18 cellular contexts compared by ENCODE assay signal in the genomic region with DNA sequence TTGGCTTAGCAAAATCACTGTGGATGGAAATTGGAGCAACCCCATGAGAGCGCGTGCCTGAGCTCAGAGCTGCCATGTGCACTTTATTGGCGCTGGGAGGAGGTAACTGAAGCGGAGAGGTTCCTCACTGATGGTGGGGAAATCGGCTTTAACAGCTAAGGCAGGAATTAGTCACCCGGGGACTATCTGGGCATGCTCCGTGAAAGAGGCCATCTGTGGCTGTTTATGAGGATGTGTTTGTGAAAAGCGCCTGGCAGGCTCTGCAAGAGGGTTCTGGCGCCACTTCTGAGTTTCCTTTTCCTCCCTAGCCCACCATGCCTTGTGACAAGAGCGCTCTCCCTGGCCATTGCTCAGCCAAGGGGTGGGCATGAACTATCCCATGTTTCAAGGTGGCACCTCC.
"Had no signal": no experiment of that assay in that cellular context is flagged by ENCODE, and none has a peak within 500 bp of the region (broad histone marks: within the 10 kb centered on the region; RNA-seq: fewer than 3 reads in every experiment).

No MANE protein-coding gene starts in this region.

- ATAC-seq: esophagus mucosa; heart left ventricle; left lobe of liver; naive thymus-derived CD4-positive, alpha-beta T cell; sciatic nerve; stimulated activated memory B cell treated with anti-CD40 and anti-IgM and Interleukin-4, amounts not matched to agents 10 μg/mL and 1 μg/mL and 100 μg/mL, for 72 hours had no signal

- DNase-seq: dorsolateral prefrontal cortex; effector CD8-positive, alpha-beta T cell; heart left ventricle; hippocampal formation; mammary epithelial cell; naive thymus-derived CD4-positive, alpha-beta T cell; posterior cingulate gyrus; stimulated activated CD4-positive, alpha-beta T cell treated with anti-CD3 and anti-CD28 coated beads, Interleukin-15, amount 100 ng/mL, for 24 hours; stimulated activated CD4-positive, alpha-beta T cell treated with anti-CD3 and anti-CD28 coated beads, Interleukin-1b, Interleukin-23, amount 100 ng/mL, for 48 hours; stimulated activated CD4-positive, alpha-beta T cell treated with anti-CD3 and anti-CD28 coated beads, Interleukin-4, amount 100 ng/mL, for 24 hours; tibial artery; upper lobe of left lung; uterus had no signal

- H3K4me3 Mint-ChIP-seq: naive thymus-derived CD4-positive, alpha-beta T cell; stimulated activated memory B cell treated with anti-CD40 and anti-IgM and Interleukin-4, amounts not matched to agents 10 μg/mL and 1 μg/mL and 100 μg/mL, for 72 hours; stimulated activated naive CD8-positive, alpha-beta T cell treated with anti-CD3 and anti-CD28 coated beads, Interleukin-15, Interleukin-2, amounts not matched to agents 100 ng/mL and 50 ng/mL, for 24 hours had no signal

- H3K27me3 Mint-ChIP-seq: stimulated activated memory B cell treated with anti-CD40 and anti-IgM and Interleukin-4, amounts not matched to agents 10 μg/mL and 1 μg/mL and 100 μg/mL, for 72 hours; stimulated activated naive CD8-positive, alpha-beta T cell treated with anti-CD3 and anti-CD28 coated beads, Interleukin-15, Interleukin-2, amounts not matched to agents 100 ng/mL and 50 ng/mL, for 24 hours had no signal

- H3K27ac Mint-ChIP-seq: naive thymus-derived CD4-positive, alpha-beta T cell; stimulated activated memory B cell treated with anti-CD40 and anti-IgM and Interleukin-4, amounts not matched to agents 10 μg/mL and 1 μg/mL and 100 μg/mL, for 72 hours; stimulated activated naive CD8-positive, alpha-beta T cell treated with anti-CD3 and anti-CD28 coated beads, Interleukin-15, Interleukin-2, amounts not matched to agents 100 ng/mL and 50 ng/mL, for 24 hours had no signal
